ENCODE assay signal across 9 cellular contexts in genomic region chr13:92806215-92806614, GRCh38.
DNase-seq lines count a peak whose midpoint lies in the region; ATAC-seq and TF ChIP-seq lines count a peak whose summit lies in the region.
"Had no signal": no experiment of that assay in that cellular context is flagged by ENCODE, and none has a peak within 500 bp of the region (broad histone marks: within the 10 kb centered on the region; RNA-seq: fewer than 3 reads in every experiment).

No MANE protein-coding gene starts in this region.

- ATAC-seq in activated CD8-positive, alpha-beta T cell treated with anti-CD3 and anti-CD28 coated beads, Interleukin-2, amount 10 ng/mL, durations not matched to agents 7 days and 5 days = no peak
- ATAC-seq in GM21447 (IDR thresholded peaks at IDR 0.05; ENCODE audit: unreplicated experiment) = no peak

- TF ChIP-seq CTCF in HEK293 (tag by site-specific recombination; IDR thresholded peaks at IDR 0.05) = no peak
- no peak for TF ChIP-seq CTCF in liver (IDR thresholded peaks at IDR 0.05; ENCODE audit: low read depth, low read length, missing input control)

- H3K4me1 Mint-ChIP-seq in activated CD8-positive, alpha-beta T cell treated with anti-CD3 and anti-CD28 coated beads, Interleukin-2, amount 10 ng/mL, durations not matched to agents 7 days and 5 days (ENCODE audit: low read depth) = peaks cover 3% of the 10 kb centered on the region

- H3K4me3 ChIP-seq in HEK293 (ENCODE audit: low read depth, low read length) (no peak overlapping the region), liver (ENCODE audit: low read depth in 1 of 3, low read length in 3 of 3) (peak overlapping the region; percentile 41 to 72 (median 61))

- H3K36me3 ChIP-seq in HEK293 (ENCODE audit: control insufficient read depth in 2 of 2, insufficient read depth in 1 of 2, low read length in 2 of 2) (no peaks in the 10 kb centered on the region), liver (ENCODE audit: control insufficient read depth in 4 of 4, insufficient read depth in 3 of 4, low read depth in 1 of 4, low read length in 3 of 4) (no peaks in the 10 kb centered on the region)

- WGBS in liver = 20% methylated on average over 4 of the region's 4 CpGs

- H3K9ac ChIP-seq in liver (ENCODE audit: low read depth in 1 of 2, low read length in 2 of 2) = peak overlapping the region; percentile 53 to 68

- peak overlapping the region; percentile 64 for H3K27ac Mint-ChIP-seq in activated CD8-positive, alpha-beta T cell treated with anti-CD3 and anti-CD28 coated beads, Interleukin-2, amount 10 ng/mL, durations not matched to agents 7 days and 5 days

- peak overlapping the region; percentile 65 for H3K4me3 Mint-ChIP-seq in activated CD8-positive, alpha-beta T cell treated with anti-CD3 and anti-CD28 coated beads, Interleukin-2, amount 10 ng/mL, durations not matched to agents 7 days and 5 days

- no peaks in the 10 kb centered on the region for H3K27me3 ChIP-seq in liver (ENCODE audit: control insufficient read depth in 4 of 4, insufficient read depth in 4 of 4, low read length in 3 of 4)

- TF ChIP-seq RAD21 in liver (IDR thresholded peaks at IDR 0.05) = no peak

- no peaks in the 10 kb centered on the region for H3K9me3 Mint-ChIP-seq in activated CD8-positive, alpha-beta T cell treated with anti-CD3 and anti-CD28 coated beads, Interleukin-2, amount 10 ng/mL, durations not matched to agents 7 days and 5 days (ENCODE audit: insufficient read depth)

- no peaks in the 10 kb centered on the region for H3K36me3 Mint-ChIP-seq in activated CD8-positive, alpha-beta T cell treated with anti-CD3 and anti-CD28 coated beads, Interleukin-2, amount 10 ng/mL, durations not matched to agents 7 days and 5 days (ENCODE audit: low read depth)

- CTCF ChIA-PET in HEK293 (lab: Yijun Ruan, JAX) = interaction anchor here (0.7 kb wide), 1 partner anchor 145 kb away, joined by 3 read pairs; no protein-coding TSS in a partner anchor
- CTCF ChIA-PET in activated CD8-positive, alpha-beta T cell treated with anti-CD3 and anti-CD28 coated beads, Interleukin-2, amount 10 ng/mL, durations not matched to agents 7 days and 5 days (lab: Charles Lee) = no interaction called here

- POLR2A ChIA-PET in HEK293 (lab: Yijun Ruan, JAX) = no interaction called here
- POLR2A ChIA-PET in activated CD8-positive, alpha-beta T cell treated with anti-CD3 and anti-CD28 coated beads, Interleukin-2, amount 10 ng/mL, durations not matched to agents 7 days and 5 days (lab: Charles Lee) = no interaction called here

- no peaks in the 10 kb centered on the region for H3K27me3 Mint-ChIP-seq in activated CD8-positive, alpha-beta T cell treated with anti-CD3 and anti-CD28 coated beads, Interleukin-2, amount 10 ng/mL, durations not matched to agents 7 days and 5 days (ENCODE audit: low read depth)

- no peaks in the 10 kb centered on the region for H3K4me1 ChIP-seq in HEK293 (ENCODE audit: control insufficient read depth, insufficient read depth, low read length)
- H3K4me1 ChIP-seq in liver (ENCODE audit: control insufficient read depth in 4 of 4, insufficient read depth in 4 of 4, low read length in 3 of 4) = peaks cover 0 to 4% (median 0%) of the 10 kb centered on the region in 4 donors

- no peak overlapping the region for H3K27ac ChIP-seq in HEK293 (ENCODE audit: extremely low read depth, low read depth, low read length)
- peak overlapping the region in 1 of 2 donors; percentile 25 for H3K27ac ChIP-seq in liver (ENCODE audit: low read depth in 1 of 2, low read length in 2 of 2)

- no peaks in the 10 kb centered on the region for H3K9me3 ChIP-seq in HEK293 (ENCODE audit: control insufficient read depth, insufficient read depth, low read depth, low read length)
- H3K9me3 ChIP-seq in liver (ENCODE audit: control insufficient read depth in 4 of 4, low read length in 3 of 4) = peaks cover 0 to under 1% (median 0%) of the 10 kb centered on the region in 4 donors

- DNase-seq in AG08396 (ENCODE audit: low spot score) (peak; percentile 9), NCI-H2107 treated with DMSO at 0.1 percent for 48 hours (lab: John Stamatoyannopoulos, UW; ENCODE audit: unreplicated experiment) (no peak), DMS114 treated with DMSO at 0.1 percent for 48 hours (lab: John Stamatoyannopoulos, UW; ENCODE audit: unreplicated experiment) (no peak), NCI-H69 (lab: John Stamatoyannopoulos, UW) (no peak)
- no peak for DNase-seq in activated CD8-positive, alpha-beta T cell treated with anti-CD3 and anti-CD28 coated beads, Interleukin-2, amount 10 ng/mL, durations not matched to agents 7 days and 5 days
- DNase-seq: stimulated activated CD4-positive, alpha-beta T cell treated with anti-CD3 and anti-CD28 coated beads, Interleukin-4, amount 100 ng/mL, for 1 hour had no signal

TF ChIP-seq in HEK293, 187 proteins besides CTCF, POLR2A, EP300 and RAD21:
- TF ChIP-seq PRDM1 (tag by site-specific recombination; IDR thresholded peaks at IDR 0.05) = 0 out of 2 replicates have a peak, but pooled peaks have one; percentile 28
- no peak for TF ChIP-seq ZEB2 (tag by site-specific recombination; IDR thresholded peaks at IDR 0.05)

TF ChIP-seq in liver, 16 proteins besides CTCF, POLR2A, EP300 and RAD21:
- TF ChIP-seq GABPA (IDR thresholded peaks at IDR 0.05 in 1 of 2, conservative IDR thresholded peaks at IDR 0.05 in 1 of 2) (no peak), JUND (IDR thresholded peaks at IDR 0.05) (no peak)
